In genomic region chr7:30665043-30665442, GRCh38 we compare ENCODE assay signal across 10 cellular contexts. TPM values are rescaled to one million over a fixed set of nuclear protein-coding genes. Genes with fewer than 3 reads are reported as not detected.
"Had no signal": no experiment of that assay in that cellular context is flagged by ENCODE, and none has a peak within 500 bp of the region (broad histone marks: within the 10 kb centered on the region; RNA-seq: fewer than 3 reads in every experiment).

No MANE protein-coding gene starts in this region.

- H3K4me1 ChIP-seq: HAP-1 had no signal

- H3K27ac ChIP-seq: GM23248, HL-60 had no signal

- H3K9ac ChIP-seq: GM23248 had no signal

- H3K4me3 ChIP-seq: GM23248, HAP-1 had no signal

- FAIRE-seq: HepG2 had no signal

- ATAC-seq: HepG2 had no signal

- H3K9me3 ChIP-seq: HAP-1 had no signal

- DNase-seq: GM23248, GOT3, H7, HFFc6 had no signal

- H3K36me3 ChIP-seq: HAP-1 had no signal

RNA-seq across cellular contexts. Expression of gene CRHR2, which starts 17.2 kb away (rescaled TPM):
- total RNA-seq: GM23248, H4, H7, HepG2, HFFc6, HT1080 had no signal
- polyA plus RNA-seq: HepG2, IgD-negative memory B cell had no signal
